Comparison of ENCODE assay signal across 1 cellular context in the genomic region with DNA sequence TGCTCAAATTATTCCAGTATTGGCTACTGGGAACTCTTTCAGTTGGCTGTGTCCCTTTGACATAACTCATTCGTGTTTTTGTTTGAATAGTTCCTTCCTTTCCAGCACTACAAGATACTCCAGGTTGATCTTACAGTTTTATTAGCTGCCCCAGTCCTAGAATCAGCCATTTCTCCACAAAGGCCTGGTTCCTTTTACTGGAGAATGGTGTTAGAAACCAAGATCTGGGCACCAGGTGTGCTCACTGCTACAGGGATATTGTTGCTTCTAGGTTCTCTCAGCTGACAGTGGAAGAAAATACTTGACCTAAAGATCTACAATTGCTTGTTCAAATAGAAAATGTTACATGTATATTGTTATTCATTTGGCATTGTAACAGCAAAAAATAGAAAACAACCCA.
A peak's percentile ranks its signal among the peaks of the same experiment; 100 is the strongest.
TF ChIP-seq lines count a peak whose summit lies in the region.

No MANE protein-coding gene starts in this region.

TF ChIP-seq in K562, 482 proteins besides CTCF, POLR2A, EP300 and RAD21:
- TF ChIP-seq, protein P1, sequence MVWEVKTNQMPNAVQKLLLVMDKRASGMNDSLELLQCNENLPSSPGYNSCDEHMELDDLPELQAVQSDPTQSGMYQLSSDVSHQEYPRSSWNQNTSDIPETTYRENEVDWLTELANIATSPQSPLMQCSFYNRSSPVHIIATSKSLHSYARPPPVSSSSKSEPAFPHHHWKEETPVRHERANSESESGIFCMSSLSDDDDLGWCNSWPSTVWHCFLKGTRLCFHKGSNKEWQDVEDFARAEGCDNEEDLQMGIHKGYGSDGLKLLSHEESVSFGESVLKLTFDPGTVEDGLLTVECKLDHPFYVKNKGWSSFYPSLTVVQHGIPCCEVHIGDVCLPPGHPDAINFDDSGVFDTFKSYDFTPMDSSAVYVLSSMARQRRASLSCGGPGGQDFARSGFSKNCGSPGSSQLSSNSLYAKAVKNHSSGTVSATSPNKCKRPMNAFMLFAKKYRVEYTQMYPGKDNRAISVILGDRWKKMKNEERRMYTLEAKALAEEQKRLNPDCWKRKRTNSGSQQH (CRISPR knock-in tag; IDR thresholded peaks at IDR 0.05), result no peak
- TF ChIP-seq, protein P2, sequence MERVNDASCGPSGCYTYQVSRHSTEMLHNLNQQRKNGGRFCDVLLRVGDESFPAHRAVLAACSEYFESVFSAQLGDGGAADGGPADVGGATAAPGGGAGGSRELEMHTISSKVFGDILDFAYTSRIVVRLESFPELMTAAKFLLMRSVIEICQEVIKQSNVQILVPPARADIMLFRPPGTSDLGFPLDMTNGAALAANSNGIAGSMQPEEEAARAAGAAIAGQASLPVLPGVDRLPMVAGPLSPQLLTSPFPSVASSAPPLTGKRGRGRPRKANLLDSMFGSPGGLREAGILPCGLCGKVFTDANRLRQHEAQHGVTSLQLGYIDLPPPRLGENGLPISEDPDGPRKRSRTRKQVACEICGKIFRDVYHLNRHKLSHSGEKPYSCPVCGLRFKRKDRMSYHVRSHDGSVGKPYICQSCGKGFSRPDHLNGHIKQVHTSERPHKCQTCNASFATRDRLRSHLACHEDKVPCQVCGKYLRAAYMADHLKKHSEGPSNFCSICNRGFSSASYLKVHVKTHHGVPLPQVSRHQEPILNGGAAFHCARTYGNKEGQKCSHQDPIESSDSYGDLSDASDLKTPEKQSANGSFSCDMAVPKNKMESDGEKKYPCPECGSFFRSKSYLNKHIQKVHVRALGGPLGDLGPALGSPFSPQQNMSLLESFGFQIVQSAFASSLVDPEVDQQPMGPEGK (CRISPR knock-in tag; IDR thresholded peaks at IDR 0.05; ENCODE audit: borderline replicate concordance), result no peak
- 0 out of 2 replicates have a peak, but pooled peaks have one; percentile 9 for TF ChIP-seq ZNF766 (CRISPR knock-in tag; conservative IDR thresholded peaks at IDR 0.05)
TF ChIP-seq in K562: peak in this region for 1.
